In genomic region chr3:48685293-48685602, GRCh38 we compare ENCODE assay signal across 7 cellular contexts. TPM values are rescaled to one million over a fixed set of nuclear protein-coding genes. Genes with fewer than 3 reads are reported as not detected.
DNase-seq lines count a peak whose midpoint lies in the region; ATAC-seq, FAIRE-seq and TF ChIP-seq lines count a peak whose summit lies in the region.

No MANE protein-coding gene starts in this region.

- no peaks in the 10 kb centered on the region for H3K9me3 Mint-ChIP-seq in HFFc6
- H3K9me3 Mint-ChIP-seq in activated naive CD4-positive, alpha-beta T cell treated with anti-CD3 and anti-CD28 coated beads, Interleukin-2, amount 50 U/mL, for 72 hours: no peaks in the 10 kb centered on the region

- H3K4me2 ChIP-seq in keratinocyte (ENCODE audit: control insufficient read depth, extremely low read depth, insufficient read depth, low read depth, low read length): peak overlapping the region; percentile 98

- no peaks in the 10 kb centered on the region for H4K20me1 ChIP-seq in keratinocyte (ENCODE audit: control insufficient read depth, extremely low read depth, insufficient read depth, low read length)

- dilution Hi-C loops in keratinocyte (cut with MboI; ENCODE audit: extremely low pct_ligation_motif_present, low sequenced_read_pairs): no loop called here

- TF ChIP-seq CTCF in HFFc6 (IDR thresholded peaks at IDR 0.05) (no peak), keratinocyte (optimal IDR thresholded peaks at IDR 0.05 in 1 of 3, IDR thresholded peaks at IDR 0.05 in 1 of 3, conservative IDR thresholded peaks at IDR 0.05 in 1 of 3; ENCODE audit: extremely low read depth in 1 of 3, insufficient read depth in 2 of 3, low read length in 3 of 3) (no peak)

- no peaks in the 10 kb centered on the region for H3K9me3 ChIP-seq in keratinocyte (ENCODE audit: control insufficient read depth, low read depth, low read length)

- H3K27ac ChIP-seq in keratinocyte (ENCODE audit: control insufficient read depth, insufficient read depth, low read length) (peak overlapping the region; percentile 84), substantia nigra (ENCODE audit: low read depth, low read length, poor library complexity, severe bottlenecking) (peak overlapping the region; percentile 90)

- H3K27ac Mint-ChIP-seq in HFFc6: peak overlapping the region; percentile 45
- H3K27ac Mint-ChIP-seq in activated naive CD4-positive, alpha-beta T cell treated with anti-CD3 and anti-CD28 coated beads, Interleukin-2, amount 50 U/mL, for 72 hours: peak overlapping the region; percentile 68 to 78

- H3K4me3 Mint-ChIP-seq in HFFc6: peak overlapping the region; percentile 84

- no peak for ATAC-seq in activated naive CD4-positive, alpha-beta T cell treated with anti-CD3 and anti-CD28 coated beads, Interleukin-2, amount 50 U/mL, for 72 hours
- ATAC-seq in GM18519 (IDR thresholded peaks at IDR 0.05; ENCODE audit: low FRiP score, unreplicated experiment) (no peak), left lobe of liver (no peak)

- H3K36me3 ChIP-seq in keratinocyte (ENCODE audit: control insufficient read depth in 2 of 2, extremely low read depth in 1 of 2, insufficient read depth in 2 of 2, low read length in 2 of 2): peaks cover 27 to 40% of the 10 kb centered on the region in 2 experiments

- H2AFZ ChIP-seq in keratinocyte (ENCODE audit: control insufficient read depth, low read length): peak overlapping the region; percentile 98

- DNase-seq in HFFc6: no peak
- peak in 1 of 2 donors; percentile 57 for DNase-seq in activated naive CD4-positive, alpha-beta T cell treated with anti-CD3 and anti-CD28 coated beads, Interleukin-2, amount 50 U/mL, for 72 hours (ENCODE audit: low spot score in 2 of 2)
- no peak for DNase-seq in keratinocyte (ENCODE audit: low read depth, low spot score)
- no peak for DNase-seq in substantia nigra (lab: John Stamatoyannopoulos, UW)
- DNase-seq in left lobe of liver (ENCODE audit: low spot score): no peak
- no peak for DNase-seq in RCC 7860 (ENCODE audit: low spot score)

- no peaks in the 10 kb centered on the region for H3K9me1 ChIP-seq in keratinocyte (ENCODE audit: control insufficient read depth, extremely low read depth, insufficient read depth, low read length)

- peaks cover 19% of the 10 kb centered on the region for H3K79me2 ChIP-seq in keratinocyte (ENCODE audit: control insufficient read depth, insufficient read depth, low read length)

- H3K27me3 ChIP-seq in keratinocyte (ENCODE audit: control insufficient read depth, extremely low read depth, insufficient read depth, low read length): no peaks in the 10 kb centered on the region

- H3K9ac ChIP-seq in keratinocyte (ENCODE audit: control insufficient read depth, extremely low read depth, insufficient read depth, low read length): peak overlapping the region; percentile 86

- H3K4me1 ChIP-seq in keratinocyte (ENCODE audit: control insufficient read depth, extremely low read depth, insufficient read depth, low read length): peaks cover 40% of the 10 kb centered on the region

- FAIRE-seq in keratinocyte (lab: Jason Lieb, UNC) (no peak), RCC 7860 (lab: Jason Lieb, UNC) (no peak)

- no peaks in the 10 kb centered on the region; the same call in 1 of the 2 replicates for H3K27me3 Mint-ChIP-seq in HFFc6 (ENCODE audit: insufficient read depth)

- peak overlapping the region; percentile 78 to 87 (median 81) for H3K4me3 ChIP-seq in keratinocyte (ENCODE audit: control insufficient read depth in 2 of 3, extremely low read depth in 1 of 3, insufficient read depth in 2 of 3, low read depth in 1 of 3, low read length in 3 of 3)

- H3K4me1 Mint-ChIP-seq in HFFc6 (ENCODE audit: low read depth): peaks cover 46% of the 10 kb centered on the region

- H3K36me3 Mint-ChIP-seq in HFFc6 (ENCODE audit: low read depth): peaks cover 13% of the 10 kb centered on the region
- peaks cover 0 to 37% of the 10 kb centered on the region in 2 donors for H3K36me3 Mint-ChIP-seq in activated naive CD4-positive, alpha-beta T cell treated with anti-CD3 and anti-CD28 coated beads, Interleukin-2, amount 50 U/mL, for 72 hours

RNA-seq across cellular contexts. Expression of gene NCKIPSD, which starts 0.5 kb away (rescaled TPM):
- 10 to 100 TPM; 20.5 to 27.3 (median 23.0) TPM for total RNA-seq in HFFc6 (2021; fragmentation: NEBNext Ultra II Directional; extraction: Animal tissue kit (Norgen Biotek cat#: 25700))
- total RNA-seq in activated naive CD4-positive, alpha-beta T cell treated with anti-CD3 and anti-CD28 coated beads, Interleukin-2, amount 50 U/mL, for 72 hours: 10 to 100 TPM; 45.7 to 77.2 TPM
- 9.8 to 15.8 TPM (median 10.5 TPM) in 3 replicates for polyA plus RNA-seq in keratinocyte
- 5.3 TPM for polyA plus RNA-seq in keratinocyte (2011; ENCODE audit: low read depth)
- polyA plus RNA-seq in keratinocyte (2011; cell fraction: cytosol; rRNA removed): 9.6 and 14.7 TPM in 2 replicates
- 19.2 and 24.2 TPM in 2 replicates for polyA plus RNA-seq in keratinocyte (2011; cell fraction: nucleus; rRNA removed)
- 11.4 and 14.6 TPM in 2 replicates for polyA plus RNA-seq in keratinocyte (2012; ENCODE audit: low replicate concordance)
- 15.0 to 44.8 TPM (median 21.1 TPM) in 3 replicates for polyA minus RNA-seq in keratinocyte
- polyA minus RNA-seq in keratinocyte (2011; cell fraction: cytosol; rRNA and poly(A)+ RNA removed): 14.8 TPM
- polyA minus RNA-seq in keratinocyte (2011; cell fraction: nucleus; rRNA and poly(A)+ RNA removed): 9.7 and 13.3 TPM in 2 replicates
- total RNA-seq in left lobe of liver: 12.0 TPM

RNA-seq across cellular contexts. Expression of gene CELSR3, which starts 22.6 kb away (rescaled TPM):
- 1 to 10 TPM; 1.9 to 5.0 (median 3.4) TPM for total RNA-seq in HFFc6 (2021; fragmentation: NEBNext Ultra II Directional; extraction: Animal tissue kit (Norgen Biotek cat#: 25700))
- 10 to 100 TPM; 12.6 to 13.1 TPM for total RNA-seq in activated naive CD4-positive, alpha-beta T cell treated with anti-CD3 and anti-CD28 coated beads, Interleukin-2, amount 50 U/mL, for 72 hours
- polyA plus RNA-seq in keratinocyte: 0.25 to 0.53 TPM (median 0.31 TPM) in 3 replicates
- polyA plus RNA-seq in keratinocyte (2011; ENCODE audit: low read depth): 0.62 TPM
- polyA plus RNA-seq in keratinocyte (2011; cell fraction: cytosol; rRNA removed): 0.12 and 0.19 TPM in 2 replicates
- polyA plus RNA-seq in keratinocyte (2011; cell fraction: nucleus; rRNA removed): 2.4 and 3.1 TPM in 2 replicates
- 0.55 and 1.2 TPM in 2 replicates for polyA plus RNA-seq in keratinocyte (2012; ENCODE audit: low replicate concordance)
- polyA minus RNA-seq in keratinocyte: 1.2 to 1.3 TPM (median 1.3 TPM) in 3 replicates
- polyA minus RNA-seq in keratinocyte (2011; cell fraction: cytosol; rRNA and poly(A)+ RNA removed): 0.96 TPM
- polyA minus RNA-seq in keratinocyte (2011; cell fraction: nucleus; rRNA and poly(A)+ RNA removed): 4.6 and 5.0 TPM in 2 replicates
- 0.45 TPM for total RNA-seq in left lobe of liver

RNA-seq across cellular contexts. Expression of gene IP6K2, which starts 31.8 kb away (rescaled TPM):
- total RNA-seq in HFFc6 (2021; fragmentation: NEBNext Ultra II Directional; extraction: Animal tissue kit (Norgen Biotek cat#: 25700)): 10 to 100 TPM; 47.4 to 64.6 (median 53.0) TPM
- total RNA-seq in activated naive CD4-positive, alpha-beta T cell treated with anti-CD3 and anti-CD28 coated beads, Interleukin-2, amount 50 U/mL, for 72 hours: 10 to 100 TPM; 53.8 to 73.5 TPM
- 94.3 to 124 TPM (median 110 TPM) in 3 replicates for polyA plus RNA-seq in keratinocyte
- polyA plus RNA-seq in keratinocyte (2011; ENCODE audit: low read depth): 186 TPM
- 74.3 and 79.1 TPM in 2 replicates for polyA plus RNA-seq in keratinocyte (2011; cell fraction: cytosol; rRNA removed)
- polyA plus RNA-seq in keratinocyte (2011; cell fraction: nucleus; rRNA removed): 355 and 366 TPM in 2 replicates
- polyA plus RNA-seq in keratinocyte (2012; ENCODE audit: low replicate concordance): 68.9 and 155 TPM in 2 replicates
- polyA minus RNA-seq in keratinocyte: 43.5 to 87.9 TPM (median 66.8 TPM) in 3 replicates
- 41.6 TPM for polyA minus RNA-seq in keratinocyte (2011; cell fraction: cytosol; rRNA and poly(A)+ RNA removed)
- polyA minus RNA-seq in keratinocyte (2011; cell fraction: nucleus; rRNA and poly(A)+ RNA removed): 55.3 and 80.4 TPM in 2 replicates
- 31.1 TPM for total RNA-seq in left lobe of liver

RNA-seq across cellular contexts. Expression of gene SLC26A6, which starts 50.0 kb away (rescaled TPM):
- 10 to 100 TPM; 15.1 to 19.6 (median 17.5) TPM for total RNA-seq in HFFc6 (2021; fragmentation: NEBNext Ultra II Directional; extraction: Animal tissue kit (Norgen Biotek cat#: 25700))
- 100 to 1,000 TPM in 1 of 2 donors, 10 to 100 TPM in 1; 38.3 to 110 TPM for total RNA-seq in activated naive CD4-positive, alpha-beta T cell treated with anti-CD3 and anti-CD28 coated beads, Interleukin-2, amount 50 U/mL, for 72 hours
- 24.9 to 35.7 TPM (median 34.5 TPM) in 3 replicates for polyA plus RNA-seq in keratinocyte
- 9.8 TPM for polyA plus RNA-seq in keratinocyte (2011; ENCODE audit: low read depth)
- 9.3 and 10.9 TPM in 2 replicates for polyA plus RNA-seq in keratinocyte (2011; cell fraction: cytosol; rRNA removed)
- polyA plus RNA-seq in keratinocyte (2011; cell fraction: nucleus; rRNA removed): 211 and 227 TPM in 2 replicates
- 18.3 and 28.4 TPM in 2 replicates for polyA plus RNA-seq in keratinocyte (2012; ENCODE audit: low replicate concordance)
- 47.0 to 112 TPM (median 58.5 TPM) in 3 replicates for polyA minus RNA-seq in keratinocyte
- 34.1 TPM for polyA minus RNA-seq in keratinocyte (2011; cell fraction: cytosol; rRNA and poly(A)+ RNA removed)
- 59.0 and 61.0 TPM in 2 replicates for polyA minus RNA-seq in keratinocyte (2011; cell fraction: nucleus; rRNA and poly(A)+ RNA removed)
- total RNA-seq in left lobe of liver: 8.4 TPM
